In genomic region chr14:93048843-93049242, GRCh38 we compare ENCODE assay signal across 21 cellular contexts.
DNase-seq lines count a peak whose midpoint lies in the region; ATAC-seq, FAIRE-seq and TF ChIP-seq lines count a peak whose summit lies in the region.
"Had no signal": no experiment of that assay in that cellular context is flagged by ENCODE, and none has a peak within 500 bp of the region (broad histone marks: within the 10 kb centered on the region; RNA-seq: fewer than 3 reads in every experiment).

No MANE protein-coding gene starts in this region.

- intact Hi-C loops in esophagus muscularis mucosa (cut with DNase I), result no loop called here

- H3K27me3 ChIP-seq in Peyer's patch, result no peaks in the 10 kb centered on the region
- H3K27me3 ChIP-seq in esophagus muscularis mucosa, result no peaks in the 10 kb centered on the region
- H3K27me3 ChIP-seq in small intestine (ENCODE audit: control insufficient read depth in 2 of 2, insufficient read depth in 2 of 2, low read length in 2 of 2), result no peaks in the 10 kb centered on the region

- no peak for FAIRE-seq in small intestine (lab: Jason Lieb, UNC)

- no peak for TF ChIP-seq EP300 in esophagus muscularis mucosa (IDR thresholded peaks at IDR 0.05)

- ATAC-seq in GM21526 (IDR thresholded peaks at IDR 0.05; ENCODE audit: low FRiP score, unreplicated experiment) (no peak), GM19467 (IDR thresholded peaks at IDR 0.05; ENCODE audit: unreplicated experiment) (no peak)

- peaks cover 5 to 96% (median 23%) of the 10 kb centered on the region in 4 donors for H3K4me1 ChIP-seq in Peyer's patch
- H3K4me1 ChIP-seq in esophagus muscularis mucosa, result peaks cover 66 to 97% (median 87%) of the 10 kb centered on the region in 4 donors
- peaks cover 35 to 40% of the 10 kb centered on the region in 2 donors for H3K4me1 ChIP-seq in small intestine (ENCODE audit: control insufficient read depth in 2 of 2, insufficient read depth in 1 of 2, low read depth in 1 of 2, low read length in 1 of 2)

- H3K9me3 ChIP-seq in Peyer's patch (no peaks in the 10 kb centered on the region), esophagus muscularis mucosa (no peaks in the 10 kb centered on the region), small intestine (ENCODE audit: control insufficient read depth, low read depth) (no peaks in the 10 kb centered on the region)
- H3K9me3 ChIP-seq: mucosa of descending colon, prostate gland had no signal

- no peak overlapping the region for H3K4me3 ChIP-seq in Peyer's patch
- H3K4me3 ChIP-seq in esophagus muscularis mucosa, result no peak overlapping the region
- H3K4me3 ChIP-seq in small intestine (ENCODE audit: low read depth in 1 of 2, low read length in 2 of 2), result no peak overlapping the region
- H3K4me3 ChIP-seq: coronary artery, mucosa of descending colon, prostate gland, skin epidermis had no signal

- DNase-seq in DMS79 treated with DMSO at 0.1 percent for 48 hours (lab: John Stamatoyannopoulos, UW) (peak; percentile 38), DMS79 (lab: John Stamatoyannopoulos, UW) (no peak), Peyer's patch (no peak), esophagus muscularis mucosa (ENCODE audit: extremely low spot score) (no peak), small intestine (no peak), HCEC 1CT (no peak)
- DNase-seq: activated CD4-positive, CD25-positive, alpha-beta regulatory T cell treated with anti-CD3 and anti-CD28 coated beads, Interleukin-2, amount 50 U/mL, for 72 hours; EL; NCI-H2029 treated with DMSO at 0.1 percent for 48 hours; NCI-H345; NCI-H774; SHP77; stimulated activated naive CD4-positive, alpha-beta T cell treated with Interleukin-2 at 50 U/mL for 16 hours had no signal

- TF ChIP-seq POLR2A in Peyer's patch (IDR thresholded peaks at IDR 0.05) (no peak), esophagus muscularis mucosa (IDR thresholded peaks at IDR 0.05; ENCODE audit: low read depth) (no peak)

- peak overlapping the region in 3 of 4 donors; percentile 78 to 96 (median 91) for H3K27ac ChIP-seq in Peyer's patch
- peak overlapping the region; percentile 80 to 87 (median 85) for H3K27ac ChIP-seq in esophagus muscularis mucosa (replicated peaks in 1 of 4)
- peak overlapping the region; percentile 91 to 96 for H3K27ac ChIP-seq in small intestine (ENCODE audit: low read depth in 1 of 2, low read length in 1 of 2)
- H3K27ac ChIP-seq: 22Rv1, HL-60 had no signal

- 93% methylated on average over 2 of the region's 2 CpGs for WGBS in esophagus muscularis mucosa
- 70 to 86% (median 72%) methylated on average over 2 of the region's 2 CpGs for WGBS in small intestine, 3 donors

- H3K36me3 ChIP-seq in Peyer's patch (peaks cover 0 to 4% (median 0%) of the 10 kb centered on the region in 3 donors), esophagus muscularis mucosa (no peaks in the 10 kb centered on the region), small intestine (ENCODE audit: control insufficient read depth in 2 of 2, insufficient read depth in 2 of 2, low read length in 2 of 2) (no peaks in the 10 kb centered on the region)
- H3K36me3 ChIP-seq: prostate gland had no signal

- TF ChIP-seq CTCF in Peyer's patch (IDR thresholded peaks at IDR 0.05) (no peak), esophagus muscularis mucosa (IDR thresholded peaks at IDR 0.05) (no peak)
